ENCODE assay signal across 13 cellular contexts in the genomic region with DNA sequence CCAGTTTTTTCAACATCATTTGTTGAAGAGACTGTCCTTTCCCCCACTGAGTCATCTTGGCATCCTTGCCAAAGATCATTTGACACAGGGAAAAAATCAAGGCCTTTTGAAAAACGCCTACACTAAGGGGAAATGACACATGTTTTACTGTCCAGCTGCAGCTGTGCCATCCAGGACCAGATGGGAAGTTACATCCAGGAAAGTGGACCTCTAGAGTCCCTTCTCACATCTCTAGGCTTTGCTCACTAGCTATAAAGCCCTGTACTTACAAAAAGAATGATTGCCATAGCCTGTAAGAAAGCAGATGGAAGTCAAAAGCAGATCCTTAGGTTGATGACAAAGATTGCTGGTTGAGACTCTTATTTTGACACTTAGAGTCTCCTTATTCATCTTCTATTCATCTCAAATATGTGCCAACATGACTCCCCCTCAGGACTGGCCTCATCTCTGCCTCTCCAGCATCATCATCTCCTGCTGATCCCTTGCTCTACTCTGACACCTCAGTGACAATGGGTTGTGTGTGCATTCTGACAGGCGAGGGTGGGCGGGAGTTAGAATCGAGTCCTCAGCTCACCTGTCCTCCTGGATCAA. TPM values are rescaled to one million over a fixed set of nuclear protein-coding genes. Genes with fewer than 3 reads are reported as not detected.
A peak's percentile ranks its signal among the peaks of the same experiment; 100 is the strongest.
DNase-seq lines count a peak whose midpoint lies in the region; ATAC-seq lines count a peak whose summit lies in the region.
"Had no signal": no experiment of that assay in that cellular context is flagged by ENCODE, and none has a peak within 500 bp of the region (broad histone marks: within the 10 kb centered on the region; RNA-seq: fewer than 3 reads in every experiment).

No MANE protein-coding gene starts in this region.

- peaks cover 13% of the 10 kb centered on the region for H3K36me3 ChIP-seq in MG63
- H3K36me3 ChIP-seq: lower lobe of right lung, uterus had no signal

- no peak overlapping the region for H3K4me3 ChIP-seq in MG63
- H3K4me3 ChIP-seq: lower lobe of right lung, uterus had no signal

- no peaks in the 10 kb centered on the region for H3K27me3 ChIP-seq in MG63
- H3K27me3 ChIP-seq: uterus had no signal

- ATAC-seq in GM21526 (IDR thresholded peaks at IDR 0.05; ENCODE audit: low FRiP score, unreplicated experiment) (no peak), HG03442 (IDR thresholded peaks at IDR 0.05; ENCODE audit: unreplicated experiment) (no peak)

- DNase-seq in D341Med (ENCODE audit: low spot score) (peak; percentile 4), MG63 (peak; percentile 76), dermis blood vessel endothelial cell (peak; percentile 87), non-pigmented ciliary epithelial cell (ENCODE audit: low read depth) (peak; percentile 46), Kasumi-1 (lab: John Stamatoyannopoulos, UW) (no peak), NCI-H82 (lab: John Stamatoyannopoulos, UW) (no peak)
- DNase-seq: activated naive CD4-positive, alpha-beta T cell treated with Interleukin-2 at 50 U/mL for 16 hours; H9; lower lobe of right lung; NCI-H187; uterus had no signal

- H3K9me3 ChIP-seq in MG63 = no peaks in the 10 kb centered on the region
- H3K9me3 ChIP-seq: lower lobe of right lung, uterus had no signal

RNA-seq across cellular contexts. Expression of gene OSBP2, which starts 22.8 kb away (rescaled TPM):
- 2.4 and 9.3 TPM in 2 replicates for total RNA-seq in MG63 (2014; rRNA removed; shearing (Covaris generic); ENCODE audit: low replicate concordance)
- total RNA-seq in dermis blood vessel endothelial cell = 14.4 and 18.0 TPM in 2 replicates

RNA-seq across cellular contexts. Expression of gene DUSP18, which starts 49.8 kb away (rescaled TPM):
- total RNA-seq in MG63 (2014; rRNA removed; shearing (Covaris generic); ENCODE audit: low replicate concordance) = 1.2 and 2.7 TPM in 2 replicates
- total RNA-seq in dermis blood vessel endothelial cell = 14.0 and 15.4 TPM in 2 replicates

Comparison
In these comparisons a context has a peak if more than half of its experiments do, and no peak if none do; other contexts are left out.
1. DNase-seq: peak in D341Med (single experiment), MG63 (single experiment), dermis blood vessel endothelial cell (single experiment) and non-pigmented ciliary epithelial cell (single experiment); none in Kasumi-1 (0 of 2) and NCI-H82 (single experiment).